ENCODE assay signal across 22 cellular contexts in the genomic region with DNA sequence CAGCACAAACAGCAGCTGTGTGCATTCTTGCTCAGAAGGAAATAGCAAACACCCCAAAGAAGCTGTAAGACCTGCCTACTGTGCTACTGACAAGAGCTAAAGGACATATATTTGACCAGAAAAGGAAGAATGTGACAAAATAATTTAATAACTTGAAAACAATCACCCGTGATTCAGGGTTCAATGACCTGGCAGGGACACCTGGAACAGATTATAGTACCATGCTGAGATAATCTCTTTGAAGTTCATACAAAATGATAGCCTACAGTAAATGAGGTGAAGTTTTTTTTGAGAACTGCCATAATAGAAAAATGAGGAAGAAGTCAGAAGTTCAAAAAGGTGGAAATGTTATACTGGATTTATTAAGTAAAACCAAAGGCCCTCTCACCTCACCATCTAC.
DNase-seq lines count a peak whose midpoint lies in the region; TF ChIP-seq lines count a peak whose summit lies in the region.
"Had no signal": no experiment of that assay in that cellular context is flagged by ENCODE, and none has a peak within 500 bp of the region (broad histone marks: within the 10 kb centered on the region; RNA-seq: fewer than 3 reads in every experiment).

No MANE protein-coding gene starts in this region.

- H4K20me1 ChIP-seq in SK-N-SH (ENCODE audit: insufficient read depth), result no peaks in the 10 kb centered on the region
- H4K20me1 ChIP-seq: BLaER1 treated with 17β-estradiol and CSF1 and Interleukin-3, amounts not matched to agents 10 nM and 100 nM had no signal

- CTCF ChIA-PET in SK-N-SH (lab: Yijun Ruan, JAX), result no interaction called here

- H3K4me1 ChIP-seq in SK-N-SH (ENCODE audit: control insufficient read depth in 1 of 2, insufficient read depth in 2 of 2, low read depth in 1 of 2, low read length in 1 of 2), result peaks cover 0 to 3% of the 10 kb centered on the region in 2 experiments; a peak in 2 of 4 replicates
- H3K4me1 ChIP-seq: A549; BE2C; BLaER1 treated with 17β-estradiol and CSF1 and Interleukin-3, amounts not matched to agents 10 nM and 100 nM had no signal

- POLR2A ChIA-PET in SK-N-SH (lab: Yijun Ruan, JAX), result no interaction called here

- no peaks in the 10 kb centered on the region for H3F3A ChIP-seq in SK-N-SH (replicated peaks; ENCODE audit: insufficient read depth)

- H3K79me2 ChIP-seq in SK-N-SH (ENCODE audit: insufficient read depth), result no peaks in the 10 kb centered on the region

- no peak overlapping the region for H2AFZ ChIP-seq in SK-N-SH (ENCODE audit: low read depth)
- H2AFZ ChIP-seq: GM23248 had no signal

- WGBS in SK-N-SH (ENCODE audit: low lambda C conversion rate), result 32% methylated on average over 1 of the region's 1 CpG

- TF ChIP-seq RAD21 in SK-N-SH (IDR thresholded peaks at IDR 0.05; ENCODE audit: low read length), result no peak

- H3K9ac ChIP-seq in SK-N-SH, result no peak overlapping the region
- H3K9ac ChIP-seq: BLaER1 treated with 17β-estradiol and CSF1 and Interleukin-3, amounts not matched to agents 10 nM and 100 nM; GM23248 had no signal

- no peak for TF ChIP-seq EP300 in SK-N-SH (IDR thresholded peaks at IDR 0.05; ENCODE audit: borderline replicate concordance in 1 of 2, low read depth in 1 of 2, low read length in 1 of 2)

- no peak for TF ChIP-seq CTCF in SK-N-SH (IDR thresholded peaks at IDR 0.05)

- H3K27me3 ChIP-seq in SK-N-SH (ENCODE audit: insufficient read depth), result no peaks in the 10 kb centered on the region
- H3K27me3 ChIP-seq: BE2C; BLaER1 treated with 17β-estradiol and CSF1 and Interleukin-3, amounts not matched to agents 10 nM and 100 nM had no signal

- no peaks in the 10 kb centered on the region for H3K9me3 ChIP-seq in SK-N-SH
- H3K9me3 ChIP-seq: A549; BE2C; BLaER1 treated with 17β-estradiol and CSF1 and Interleukin-3, amounts not matched to agents 10 nM and 100 nM had no signal

- H3K4me3 ChIP-seq in SK-N-SH (ENCODE audit: low read depth in 2 of 2, low read length in 1 of 2), result no peak overlapping the region
- H3K4me3 ChIP-seq: A549; BLaER1 treated with 17β-estradiol and CSF1 and Interleukin-3, amounts not matched to agents 10 nM and 100 nM; GM12878; GM23248 had no signal

- no peaks in the 10 kb centered on the region for H3K36me3 ChIP-seq in SK-N-SH (replicated peaks in 1 of 2; ENCODE audit: control insufficient read depth in 1 of 2, insufficient read depth in 2 of 2, low read length in 1 of 2)
- H3K36me3 ChIP-seq: BE2C; BLaER1 treated with 17β-estradiol and CSF1 and Interleukin-3, amounts not matched to agents 10 nM and 100 nM had no signal

- H3K4me2 ChIP-seq in SK-N-SH, result no peak overlapping the region
- H3K4me2 ChIP-seq: A549; BLaER1 treated with 17β-estradiol and CSF1 and Interleukin-3, amounts not matched to agents 10 nM and 100 nM had no signal

- H3K27ac ChIP-seq in SK-N-SH (ENCODE audit: low read depth in 2 of 2, low read length in 1 of 2), result no peak overlapping the region
- H3K27ac ChIP-seq: A549; BLaER1 treated with 17β-estradiol and CSF1 and Interleukin-3, amounts not matched to agents 10 nM and 100 nM; GM23248 had no signal

- H3K9me2 ChIP-seq in SK-N-SH, result no peaks in the 10 kb centered on the region

- DNase-seq in NCI-H748 (lab: John Stamatoyannopoulos, UW; ENCODE audit: unreplicated experiment) (peak; percentile 49), NCI-H748 treated with DMSO at 0.1 percent for 48 hours (lab: John Stamatoyannopoulos, UW) (no peak), NCI-H146 (lab: John Stamatoyannopoulos, UW) (peak; percentile 64), SK-N-SH (peak; percentile 18), iPS-NIHi11 (ENCODE audit: low spot score) (peak; percentile 9), KG1 (lab: John Stamatoyannopoulos, UW) (no peak), cortex of kidney (lab: John Stamatoyannopoulos, UW) (no peak)
- DNase-seq: 8988T; ACHN; AML-193; BE2C; CD4-positive, alpha-beta T cell; CD8-positive, alpha-beta memory T cell; DMS 273 treated with DMSO at 0.1 percent for 48 hours; DMS79; EL; GDM1; GM23248; H9 had no signal

TF ChIP-seq in SK-N-SH, 30 proteins besides CTCF, POLR2A, EP300 and RAD21:
- TF ChIP-seq FOSL2 (IDR thresholded peaks at IDR 0.05; ENCODE audit: borderline replicate concordance, low read depth) (no peak), TCF12 (IDR thresholded peaks at IDR 0.05) (peak; percentile 48)

Comparison
In these comparisons a context has a peak if more than half of its experiments do, and no peak if none do; other contexts are left out.
1. DNase-seq: peak in NCI-H748 (single experiment), NCI-H146 (single experiment), SK-N-SH (single experiment) and iPS-NIHi11 (single experiment); none in NCI-H748 treated with DMSO at 0.1 percent for 48 hours (single experiment), KG1 (single experiment) and cortex of kidney (single experiment).